Comparison of ENCODE assay signal across 2 cellular contexts in the genomic region with DNA sequence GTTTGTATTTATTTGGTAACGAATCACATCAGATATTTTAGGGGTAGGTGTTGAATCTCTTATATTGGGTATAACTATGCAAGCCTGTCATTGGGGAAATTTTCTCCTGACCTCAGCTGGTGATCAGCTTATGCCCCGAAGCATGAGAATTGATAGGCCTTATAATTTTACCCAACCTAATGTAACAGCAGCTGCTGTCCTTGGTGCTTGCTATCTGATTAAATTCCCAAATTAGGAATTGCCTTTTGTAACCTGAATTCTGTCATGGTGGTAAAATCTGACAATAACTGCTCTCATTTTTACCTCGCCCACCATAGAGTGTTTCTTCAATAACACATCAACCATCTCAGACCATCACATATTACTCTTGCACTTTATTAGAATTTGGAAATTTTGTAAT.
A peak's percentile ranks its signal among the peaks of the same experiment; 100 is the strongest.
TF ChIP-seq lines count a peak whose summit lies in the region.

No MANE protein-coding gene starts in this region.

TF ChIP-seq in SK-N-SH, 30 proteins besides CTCF, POLR2A, EP300 and RAD21 (continued from another document):
- TF ChIP-seq, protein P1, sequence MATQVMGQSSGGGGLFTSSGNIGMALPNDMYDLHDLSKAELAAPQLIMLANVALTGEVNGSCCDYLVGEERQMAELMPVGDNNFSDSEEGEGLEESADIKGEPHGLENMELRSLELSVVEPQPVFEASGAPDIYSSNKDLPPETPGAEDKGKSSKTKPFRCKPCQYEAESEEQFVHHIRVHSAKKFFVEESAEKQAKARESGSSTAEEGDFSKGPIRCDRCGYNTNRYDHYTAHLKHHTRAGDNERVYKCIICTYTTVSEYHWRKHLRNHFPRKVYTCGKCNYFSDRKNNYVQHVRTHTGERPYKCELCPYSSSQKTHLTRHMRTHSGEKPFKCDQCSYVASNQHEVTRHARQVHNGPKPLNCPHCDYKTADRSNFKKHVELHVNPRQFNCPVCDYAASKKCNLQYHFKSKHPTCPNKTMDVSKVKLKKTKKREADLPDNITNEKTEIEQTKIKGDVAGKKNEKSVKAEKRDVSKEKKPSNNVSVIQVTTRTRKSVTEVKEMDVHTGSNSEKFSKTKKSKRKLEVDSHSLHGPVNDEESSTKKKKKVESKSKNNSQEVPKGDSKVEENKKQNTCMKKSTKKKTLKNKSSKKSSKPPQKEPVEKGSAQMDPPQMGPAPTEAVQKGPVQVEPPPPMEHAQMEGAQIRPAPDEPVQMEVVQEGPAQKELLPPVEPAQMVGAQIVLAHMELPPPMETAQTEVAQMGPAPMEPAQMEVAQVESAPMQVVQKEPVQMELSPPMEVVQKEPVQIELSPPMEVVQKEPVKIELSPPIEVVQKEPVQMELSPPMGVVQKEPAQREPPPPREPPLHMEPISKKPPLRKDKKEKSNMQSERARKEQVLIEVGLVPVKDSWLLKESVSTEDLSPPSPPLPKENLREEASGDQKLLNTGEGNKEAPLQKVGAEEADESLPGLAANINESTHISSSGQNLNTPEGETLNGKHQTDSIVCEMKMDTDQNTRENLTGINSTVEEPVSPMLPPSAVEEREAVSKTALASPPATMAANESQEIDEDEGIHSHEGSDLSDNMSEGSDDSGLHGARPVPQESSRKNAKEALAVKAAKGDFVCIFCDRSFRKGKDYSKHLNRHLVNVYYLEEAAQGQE (IDR thresholded peaks at IDR 0.05; ENCODE audit: low read depth, low read length), result peak; percentile 72
- no peak for TF ChIP-seq POLR2AphosphoS5 (IDR thresholded peaks at IDR 0.05; ENCODE audit: low read depth, low read length)

TF ChIP-seq in SK-N-SH treated with all-trans-retinoic acid at 6 μM for 48 hours, 23 proteins besides CTCF, POLR2A, EP300 and RAD21 (continued from another document):
- TF ChIP-seq ARNTL (CRISPR knock-in tag; IDR thresholded peaks at IDR 0.05; ENCODE audit: borderline replicate concordance, low read depth), result no peak
- TF ChIP-seq PPARA (CRISPR knock-in tag; IDR thresholded peaks at IDR 0.05; ENCODE audit: borderline replicate concordance), result no peak
- no peak for TF ChIP-seq ZC3H10 (CRISPR knock-in tag; IDR thresholded peaks at IDR 0.05)
- TF ChIP-seq, protein P2, sequence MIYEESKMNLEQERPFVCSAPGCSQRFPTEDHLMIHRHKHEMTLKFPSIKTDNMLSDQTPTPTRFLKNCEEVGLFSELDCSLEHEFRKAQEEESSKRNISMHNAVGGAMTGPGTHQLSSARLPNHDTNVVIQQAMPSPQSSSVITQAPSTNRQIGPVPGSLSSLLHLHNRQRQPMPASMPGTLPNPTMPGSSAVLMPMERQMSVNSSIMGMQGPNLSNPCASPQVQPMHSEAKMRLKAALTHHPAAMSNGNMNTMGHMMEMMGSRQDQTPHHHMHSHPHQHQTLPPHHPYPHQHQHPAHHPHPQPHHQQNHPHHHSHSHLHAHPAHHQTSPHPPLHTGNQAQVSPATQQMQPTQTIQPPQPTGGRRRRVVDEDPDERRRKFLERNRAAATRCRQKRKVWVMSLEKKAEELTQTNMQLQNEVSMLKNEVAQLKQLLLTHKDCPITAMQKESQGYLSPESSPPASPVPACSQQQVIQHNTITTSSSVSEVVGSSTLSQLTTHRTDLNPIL (CRISPR knock-in tag; IDR thresholded peaks at IDR 0.05; ENCODE audit: low read depth), result no peak
- TF ChIP-seq ZNF565 (CRISPR knock-in tag; conservative IDR thresholded peaks at IDR 0.05; ENCODE audit: low read depth), result no peak
TF ChIP-seq in SK-N-SH treated with all-trans-retinoic acid at 6 μM for 48 hours: peak in this region for 0.
